12 cellular contexts compared by ENCODE assay signal in genomic region chr4:8229341-8229975, GRCh38. TPM values are rescaled to one million over a fixed set of nuclear protein-coding genes. Genes with fewer than 3 reads are reported as not detected.
DNase-seq lines count a peak whose midpoint lies in the region; ATAC-seq, FAIRE-seq and TF ChIP-seq lines count a peak whose summit lies in the region.
"Had no signal": no experiment of that assay in that cellular context is flagged by ENCODE, and none has a peak within 500 bp of the region (broad histone marks: within the 10 kb centered on the region; RNA-seq: fewer than 3 reads in every experiment).

No MANE protein-coding gene starts in this region.

- SMC1A ChIA-PET in GM12878 (lab: Charles Lee; ENCODE audit: uncharacterized antibody, unreplicated experiment) = interaction anchor here (1.3 to 1.6 kb wide), 5 partner anchors 13 to 53 kb away, joined by 3 to 16 read pairs (median 4); partner anchors contain the start of gene SH3TC1

- FAIRE-seq in GM12878 (lab: Jason Lieb, UNC) = no peak
- FAIRE-seq: A204.1 had no signal

- no peaks in the 10 kb centered on the region for H3K36me3 ChIP-seq in PC-3 (ENCODE audit: low read depth, low read length)
- H3K36me3 ChIP-seq in GM12878 (ENCODE audit: control insufficient read depth in 2 of 2, insufficient read depth in 2 of 2, low read length in 1 of 2) = peaks cover 16 to 19% of the 10 kb centered on the region in 2 experiments

- 85% methylated on average over 13 of the region's 17 CpGs for WGBS in GM12878 (ENCODE audit: insufficient coverage, insufficient replicate concordance, low lambda C conversion rate, missing lambda C conversion rate)

- RAD21 ChIA-PET in GM12878 (lab: Charles Lee; ENCODE audit: unreplicated experiment) = interaction anchor here (0.8 to 2.7 kb wide), 8 partner anchors 9 to 57 kb away, joined by 3 to 28 read pairs (median 5); partner anchors contain the start of gene SH3TC1

- intact Hi-C loops in PC-3 (cut with micrococcal nuclease) = no loop called here
- intact Hi-C loops in GM12878 (cut with micrococcal nuclease; ENCODE audit: unreplicated experiment) = loop anchor here (2.0 kb wide), 1 partner anchor 29 kb away; no protein-coding TSS in a partner anchor

- TF ChIP-seq CTCF in PC-3 (conservative IDR thresholded peaks at IDR 0.05; ENCODE audit: low read depth, low read length) (no peak), GM12878 (IDR thresholded peaks at IDR 0.05 in 2 of 3, conservative IDR thresholded peaks at IDR 0.05 in 1 of 3; ENCODE audit: control insufficient read depth in 2 of 3, extremely low read depth in 1 of 3, insufficient read depth in 1 of 3, low read depth in 3 of 3, low read length in 3 of 3) (no peak)

- H2AFZ ChIP-seq in PC-3 (ENCODE audit: low read length) = no peak overlapping the region
- H2AFZ ChIP-seq in GM12878 (ENCODE audit: control insufficient read depth, low read depth, low read length) = no peak overlapping the region
- H2AFZ ChIP-seq: parathyroid adenoma had no signal

- TF ChIP-seq EP300 in GM12878 (IDR thresholded peaks at IDR 0.05; ENCODE audit: borderline replicate concordance in 1 of 2, control insufficient read depth in 1 of 2, low read depth in 2 of 2, low read length in 2 of 2) = no peak

- CTCF ChIA-PET in PC-3 (lab: Charles Lee) = no interaction called here
- CTCF ChIA-PET in GM12878 (lab: Yijun Ruan, JAX) = interaction anchor here (1.0 to 4.1 kb wide), 6 partner anchors 8 to 173 kb away, joined by 3 to 13 read pairs (median 8); partner anchors contain the start of gene SH3TC1

- 0 out of 2 replicates have a peak overlapping the region, but pooled peaks have one; percentile 64 for H3K27ac ChIP-seq in PC-3 (ENCODE audit: low read length)
- peak overlapping the region; percentile 83 for H3K27ac ChIP-seq in GM12878 (ENCODE audit: control insufficient read depth, insufficient read depth)
- H3K27ac ChIP-seq: parathyroid adenoma, SJSA1 had no signal

- no peak for TF ChIP-seq RAD21 in GM12878 (IDR thresholded peaks at IDR 0.05; ENCODE audit: insufficient read depth, low read depth, low read length)

- H3K79me2 ChIP-seq in PC-3 (ENCODE audit: low read length) (no peaks in the 10 kb centered on the region), GM12878 (ENCODE audit: control insufficient read depth, insufficient read depth, low read length) (peaks cover 3% of the 10 kb centered on the region; the same call in 1 of the 2 replicates)
- H3K79me2 ChIP-seq: parathyroid adenoma had no signal

- H4K20me1 ChIP-seq in PC-3 (ENCODE audit: low read length) (no peaks in the 10 kb centered on the region), GM12878 (ENCODE audit: control insufficient read depth, insufficient read depth) (no peaks in the 10 kb centered on the region)

- TF ChIP-seq POLR2A in GM12878 (IDR thresholded peaks at IDR 0.05; ENCODE audit: low read depth, low read length) = no peak

- H3K9me3 ChIP-seq in PC-3 (ENCODE audit: low read length) = no peaks in the 10 kb centered on the region
- no peaks in the 10 kb centered on the region for H3K9me3 ChIP-seq in GM12878 (replicated peaks; ENCODE audit: control insufficient read depth, insufficient read depth, low read length)
- H3K9me3 ChIP-seq: SJSA1, thyroid gland had no signal

- H3K27me3 ChIP-seq in PC-3 (ENCODE audit: low read length) (no peaks in the 10 kb centered on the region), GM12878 (replicated peaks in 1 of 2; ENCODE audit: control insufficient read depth in 2 of 2, insufficient read depth in 2 of 2, low read length in 1 of 2) (no peaks in the 10 kb centered on the region)
- H3K27me3 ChIP-seq: SJSA1, thyroid gland had no signal

- H3K4me3 ChIP-seq in PC-3 (ENCODE audit: low read length) = no peak overlapping the region
- no peak overlapping the region for H3K4me3 ChIP-seq in GM12878
- H3K4me3 ChIP-seq: SJSA1, thyroid gland had no signal

- ATAC-seq in PC-3 (no peak), GM12878 (peak; percentile 18), GM18519 (IDR thresholded peaks at IDR 0.05; ENCODE audit: low FRiP score, unreplicated experiment) (no peak)

- no peaks in the 10 kb centered on the region for H3F3A ChIP-seq in PC-3 (ENCODE audit: low read length, unreplicated experiment)

- H3K9me2 ChIP-seq in PC-3 (replicated peaks; ENCODE audit: low read length) = no peaks in the 10 kb centered on the region

- POLR2A ChIA-PET in PC-3 (lab: Charles Lee; ENCODE audit: unreplicated experiment) (no interaction called here), GM12878 (lab: Charles Lee) (interaction anchor here (1.5 to 2.5 kb wide), 2 partner anchors 28 to 30 kb away, joined by 6 to 14 read pairs; partner anchors contain the start of gene SH3TC1)

- H3K4me1 ChIP-seq in PC-3 (ENCODE audit: insufficient read depth, low read length) (peaks cover 13% of the 10 kb centered on the region), GM12878 (ENCODE audit: control insufficient read depth, insufficient read depth, low read length) (peaks cover 29% of the 10 kb centered on the region)
- H3K4me1 ChIP-seq: parathyroid adenoma had no signal

- BruUV-seq in PC-3 (replicated peaks; lab: Mats Ljungman, UMichigan) = no TSS peak
- BruUV-seq in GM12878 (replicated peaks; lab: Mats Ljungman, UMichigan) = TSS peak; percentile 28

- DNase-seq in activated CD4-positive, alpha-beta T cell treated with anti-CD3 and anti-CD28 coated beads for 4 hours = peak; percentile 19 to 49
- no peak for DNase-seq in activated CD4-positive, alpha-beta T cell treated with anti-CD3 and anti-CD28 coated beads for 1 hour
- no peak for DNase-seq in PC-3
- no peak for DNase-seq in GM12878 (ENCODE audit: low read depth, low spot score)
- DNase-seq in stimulated activated CD8-positive, alpha-beta memory T cell treated with anti-CD3 and anti-CD28 coated beads, Interleukin-12 subunit alpha, Interleukin-12 subunit beta, amount 100 ng/mL, for 4 hours (ENCODE audit: low read depth) = peak; percentile 17
- DNase-seq in AG08396 (ENCODE audit: low spot score) = no peak
- DNase-seq in HCEC 1CT = no peak

- no peak overlapping the region for H3K4me2 ChIP-seq in PC-3 (ENCODE audit: low read length)
- peak overlapping the region; percentile 43 for H3K4me2 ChIP-seq in GM12878 (ENCODE audit: control insufficient read depth, insufficient read depth)

- H3K9ac ChIP-seq in PC-3 (ENCODE audit: low read length) = peak overlapping the region; percentile 52; the same call in 1 of the 2 replicates
- H3K9ac ChIP-seq in GM12878 (ENCODE audit: control insufficient read depth, insufficient read depth, low read length) = no peak overlapping the region; the same call in 1 of the 2 replicates
- H3K9ac ChIP-seq: parathyroid adenoma had no signal

- in situ Hi-C loops in GM12878 (cut with MboI) = no loop called here

TF ChIP-seq in GM12878, 131 proteins besides CTCF, POLR2A, EP300 and RAD21:
- TF ChIP-seq TCF12 (IDR thresholded peaks at IDR 0.05; ENCODE audit: low read depth, low read length) (no peak), EGR1 (IDR thresholded peaks at IDR 0.05; ENCODE audit: borderline replicate concordance in 1 of 2, low read depth in 2 of 2, low read length in 2 of 2) (peak in 1 of 2 experiments; percentile 56; a peak in 1 of 3 replicates)

RNA-seq across cellular contexts. Expression of gene SH3TC1, which starts 30.4 kb away (rescaled TPM):
- total RNA-seq in PC-3 (2014; rRNA removed) (22.6 and 23.1 TPM in 2 replicates), GM12878 (2014; rRNA removed) (30.4 and 33.1 TPM in 2 replicates), GM12878 (2014; rRNA removed; fragmentation: Illumina TruSeq; extraction: Trizol) (14.6 and 15.4 TPM in 2 replicates), GM12878 (2021) (39.6 and 47.0 TPM in 2 replicates)
- total RNA-seq in GM12878 (2013; cell fraction: nucleolus; rRNA removed) = 199 and 223 TPM in 2 replicates
- 11.1 TPM for polyA plus RNA-seq in GM12878 (2011; ENCODE audit: low read depth)
- polyA plus RNA-seq in GM12878 (2011; rRNA removed) (13.0 and 19.8 TPM in 2 replicates), GM12878 (2014; fragmentation: Illumina TruSeq; extraction: Trizol) (2.6 and 7.4 TPM in 2 replicates), GM12878 (2014; fragmentation: Nextera tagmentation; extraction: Ambion mirVana) (under 1 TPM; 0.19 to 0.62 TPM), GM12878 (2014; rRNA removed) (28.4 and 31.8 TPM in 2 replicates), GM12878 (2016; fragmentation: Nextera tagmentation; extraction: Ambion mirVana) (10 to 100 TPM; 17.0 to 19.8 TPM)
- polyA plus RNA-seq in GM12878 (2011; cell fraction: cytosol; rRNA removed) = 23.9 and 42.0 TPM in 2 replicates
- polyA plus RNA-seq in GM12878 (2011; cell fraction: nucleus; rRNA removed) = 186 and 189 TPM in 2 replicates
- polyA plus RNA-seq in GM12878 (2012) = 21.8 and 26.5 TPM in 2 replicates
- polyA minus RNA-seq in GM12878 (2011; rRNA and poly(A)+ RNA removed) = 23.7 and 77.3 TPM in 2 replicates
- polyA minus RNA-seq in GM12878 (2011; cell fraction: cytosol; rRNA and poly(A)+ RNA removed) = 22.4 and 33.3 TPM in 2 replicates
- 101 and 153 TPM in 2 replicates for polyA minus RNA-seq in GM12878 (2011; cell fraction: nucleus; rRNA and poly(A)+ RNA removed)

RNA-seq across cellular contexts. Expression of gene HTRA3, which starts 40.1 kb away (rescaled TPM):
- total RNA-seq in PC-3 (2014; rRNA removed) (2.8 and 4.0 TPM in 2 replicates), GM12878 (2014; rRNA removed) (not detected in 2 replicates), GM12878 (2014; rRNA removed; fragmentation: Illumina TruSeq; extraction: Trizol) (not detected in 2 replicates), GM12878 (2021) (0.08 TPM in 1 of 2 replicates, not detected in the other)
- total RNA-seq in GM12878 (2013; cell fraction: nucleolus; rRNA removed) = not detected in 2 replicates
- polyA plus RNA-seq in GM12878 (2011; ENCODE audit: low read depth) = not detected
- polyA plus RNA-seq in GM12878 (2011; rRNA removed) (0.72 and 1.2 TPM in 2 replicates), GM12878 (2014; fragmentation: Illumina TruSeq; extraction: Trizol) (0.04 TPM in 1 of 2 replicates, not detected in the other), GM12878 (2014; fragmentation: Nextera tagmentation; extraction: Ambion mirVana) (not detected), GM12878 (2014; rRNA removed) (not detected in 2 replicates), GM12878 (2016; fragmentation: Nextera tagmentation; extraction: Ambion mirVana) (not detected)
- polyA plus RNA-seq in GM12878 (2011; cell fraction: cytosol; rRNA removed) = 1.9 and 2.3 TPM in 2 replicates
- polyA plus RNA-seq in GM12878 (2011; cell fraction: nucleus; rRNA removed) = 1.0 and 1.7 TPM in 2 replicates
- polyA plus RNA-seq in GM12878 (2012) = 0.11 TPM in 1 of 2 replicates, not detected in the other
- 0.73 and 1.3 TPM in 2 replicates for polyA minus RNA-seq in GM12878 (2011; rRNA and poly(A)+ RNA removed)
- polyA minus RNA-seq in GM12878 (2011; cell fraction: cytosol; rRNA and poly(A)+ RNA removed) = 0.73 TPM in 1 of 2 replicates, not detected in the other
- 0.36 and 0.57 TPM in 2 replicates for polyA minus RNA-seq in GM12878 (2011; cell fraction: nucleus; rRNA and poly(A)+ RNA removed)

Comparison
In these comparisons a context has a peak if more than half of its experiments do, and no peak if none do; other contexts are left out.
1. DNase-seq: peak in activated CD4-positive, alpha-beta T cell treated with anti-CD3 and anti-CD28 coated beads for 4 hours (2 of 2) and stimulated activated CD8-positive, alpha-beta memory T cell treated with anti-CD3 and anti-CD28 coated beads, Interleukin-12 subunit alpha, Interleukin-12 subunit beta, amount 100 ng/mL, for 4 hours (single experiment); none in activated CD4-positive, alpha-beta T cell treated with anti-CD3 and anti-CD28 coated beads for 1 hour (single experiment), PC-3 (single experiment), GM12878 (single experiment), AG08396 (single experiment) and HCEC 1CT (single experiment).